Comparison of ENCODE assay signal across 7 cellular contexts in the genomic region with DNA sequence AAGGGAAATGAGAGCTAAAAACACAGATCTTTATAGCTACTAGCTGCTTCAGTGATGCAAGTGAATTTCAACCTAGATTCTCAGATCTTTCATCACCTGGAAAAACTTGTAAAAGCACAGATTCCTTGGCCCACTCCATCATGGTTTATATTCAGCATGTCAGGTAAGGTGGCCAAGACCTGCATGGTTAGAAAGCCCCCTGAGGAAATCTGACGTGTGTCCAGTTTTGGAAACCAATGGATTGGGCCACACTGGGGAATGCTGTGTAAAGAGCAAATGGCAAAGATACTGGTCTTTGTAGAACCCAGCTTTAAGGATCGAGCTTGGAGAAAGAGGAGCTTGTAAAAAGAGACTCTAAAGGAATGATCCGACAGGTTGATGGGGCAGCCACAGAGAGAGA.
"Had no signal": no experiment of that assay in that cellular context is flagged by ENCODE, and none has a peak within 500 bp of the region (broad histone marks: within the 10 kb centered on the region; RNA-seq: fewer than 3 reads in every experiment).

No MANE protein-coding gene starts in this region.

- H3K36me3 Mint-ChIP-seq: IgD-negative memory B cell had no signal

- FAIRE-seq: H54, HTR-8/SVneo had no signal

- H3K4me1 Mint-ChIP-seq: H9, IgD-negative memory B cell had no signal

- H3K27ac Mint-ChIP-seq: IgD-negative memory B cell had no signal

- H3K27me3 Mint-ChIP-seq: IgD-negative memory B cell had no signal

- DNase-seq: GOT3, H9, HCEC 1CT, KBM-7 had no signal

- H3K9me3 Mint-ChIP-seq: H9 had no signal

- H3K4me3 Mint-ChIP-seq: H9, IgD-negative memory B cell had no signal
